Comparison of ENCODE assay signal across 9 cellular contexts in the genomic region with DNA sequence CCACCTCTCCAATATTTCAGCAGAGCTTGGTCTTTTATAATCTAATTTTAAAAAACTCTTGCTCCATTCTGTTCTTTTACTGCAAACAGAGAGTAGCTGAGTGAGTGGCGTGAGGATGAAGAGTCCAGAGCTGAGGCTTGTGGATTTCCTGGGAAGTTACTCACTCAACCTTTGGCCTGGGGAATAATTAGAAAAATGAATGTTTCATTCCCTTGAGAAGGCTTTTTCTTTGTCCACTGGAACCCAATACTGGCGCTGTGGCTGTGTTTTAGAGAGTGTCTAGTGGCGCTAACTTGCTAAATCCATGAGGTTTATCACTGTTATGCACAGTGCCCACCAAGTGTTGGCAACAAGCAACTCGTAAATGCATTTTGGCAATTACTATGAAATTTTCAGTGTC.
DNase-seq lines count a peak whose midpoint lies in the region; ATAC-seq and TF ChIP-seq lines count a peak whose summit lies in the region.
"Had no signal": no experiment of that assay in that cellular context is flagged by ENCODE, and none has a peak within 500 bp of the region (broad histone marks: within the 10 kb centered on the region; RNA-seq: fewer than 3 reads in every experiment).

No MANE protein-coding gene starts in this region.

- TF ChIP-seq CTCF in AG10803 (conservative IDR thresholded peaks at IDR 0.05; ENCODE audit: low read length) (0 out of 2 replicates have a peak, but pooled peaks have one; percentile 10), HCT116 (IDR thresholded peaks at IDR 0.05 in 2 of 3, conservative IDR thresholded peaks at IDR 0.05 in 1 of 3; ENCODE audit: borderline replicate concordance in 1 of 3, insufficient read depth in 1 of 3, low read depth in 2 of 3, low read length in 2 of 3) (no peak), brain microvascular endothelial cell (IDR thresholded peaks at IDR 0.05; ENCODE audit: low read depth, low read length, missing control alignments) (peak; percentile 51), left lung (IDR thresholded peaks at IDR 0.05) (no peak)

- H3K79me2 ChIP-seq in HCT116 (ENCODE audit: insufficient read depth, low read length) = no peaks in the 10 kb centered on the region

- no peaks in the 10 kb centered on the region for H4K20me1 ChIP-seq in HCT116 (ENCODE audit: insufficient read depth)

- H3K9me3 ChIP-seq in HCT116 (ENCODE audit: control insufficient read depth in 1 of 2, insufficient read depth in 1 of 2, low read depth in 1 of 2, low read length in 2 of 2) = no peaks in the 10 kb centered on the region
- no peaks in the 10 kb centered on the region for H3K9me3 ChIP-seq in left lung
- H3K9me3 ChIP-seq: prostate gland had no signal

- no peaks in the 10 kb centered on the region for H3K9me2 ChIP-seq in HCT116 (ENCODE audit: insufficient read depth)

- H3K4me1 ChIP-seq in HCT116 (ENCODE audit: control insufficient read depth in 1 of 2, insufficient read depth in 2 of 2, low read length in 2 of 2) (0 out of 4 replicates have a peak, but pooled peaks cover 0 to 2% of the 10 kb centered on the region in 2 experiments), left lung (peaks cover 5 to 31% of the 10 kb centered on the region in 2 donors)
- H3K4me1 ChIP-seq: prostate gland had no signal

- H3K4me2 ChIP-seq in HCT116 (ENCODE audit: low read length) = no peak overlapping the region

- H3K27me3 ChIP-seq in HCT116 (ENCODE audit: insufficient read depth, low read length) = no peaks in the 10 kb centered on the region
- no peaks in the 10 kb centered on the region for H3K27me3 ChIP-seq in brain microvascular endothelial cell (replicated peaks)
- H3K27me3 ChIP-seq in left lung = no peaks in the 10 kb centered on the region

- in situ Hi-C loops in brain microvascular endothelial cell (cut with HindIII; ENCODE audit: low pct_ligation_motif_present, low sequenced_read_pairs) = loop anchor here (10.0 kb wide), 2 partner anchors 251 to 731 kb away; a partner anchor contains a TSS

- DNase-seq in AG10803 (ENCODE audit: low read depth) (peak; percentile 78), HCT116 (ENCODE audit: low read depth, low spot score) (no peak), brain microvascular endothelial cell (peak; percentile 78), left lung (no peak), NCI-H82 (lab: John Stamatoyannopoulos, UW) (no peak)
- no peak for DNase-seq in activated effector memory CD4-positive, alpha-beta T cell treated with anti-CD3 and anti-CD28 coated beads, Interleukin-2, amount 50 U/mL, for 16 hours

- no TSS peak for BruUV-seq in HCT116 (replicated peaks; lab: Mats Ljungman, UMichigan)

- peak overlapping the region; percentile 93 for H2AFZ ChIP-seq in HCT116 (ENCODE audit: low read depth, low read length, poor library complexity, severe bottlenecking)

- H3K4me3 ChIP-seq in AG10803 (ENCODE audit: low read length) (peak overlapping the region; percentile 38), HCT116 (replicated peaks in 1 of 2; ENCODE audit: low read depth in 1 of 2, low read length in 2 of 2) (no peak overlapping the region), brain microvascular endothelial cell (ENCODE audit: low read depth, low read length) (no peak overlapping the region), left lung (no peak overlapping the region)
- H3K4me3 ChIP-seq: prostate gland had no signal

- POLR2A ChIA-PET in HCT116 (lab: Charles Lee) = no interaction called here

- no peak for TF ChIP-seq RAD21 in HCT116 (IDR thresholded peaks at IDR 0.05; ENCODE audit: low read depth)

- CTCF ChIA-PET in HCT116 (lab: Charles Lee) = interaction anchor here (0.6 to 1.8 kb wide), 4 partner anchors 219 to 644 kb away, joined by 3 to 16 read pairs (median 10); no protein-coding TSS in a partner anchor

- H3K9ac ChIP-seq in HCT116 (ENCODE audit: low read length) = no peak overlapping the region

- H3K36me3 ChIP-seq in HCT116 (ENCODE audit: control insufficient read depth in 1 of 2, insufficient read depth in 2 of 2, low read length in 2 of 2) = no peaks in the 10 kb centered on the region
- H3K36me3 ChIP-seq in brain microvascular endothelial cell (replicated peaks) = no peaks in the 10 kb centered on the region
- no peaks in the 10 kb centered on the region for H3K36me3 ChIP-seq in left lung
- H3K36me3 ChIP-seq: prostate gland had no signal

- intact Hi-C loops in HCT116 (cut with micrococcal nuclease) = loop anchor here (1.0 to 5.0 kb wide), 7 partner anchors 191 to 734 kb away; no protein-coding TSS in a partner anchor
- intact Hi-C loops in left lung (cut with DNase I) = loop anchor here in 1 of 2 donors (5.0 to 10.0 kb wide), 2 partner anchors 334 to 731 kb away; no protein-coding TSS in a partner anchor

- no peak for TF ChIP-seq POLR2A in HCT116 (IDR thresholded peaks at IDR 0.05; ENCODE audit: borderline replicate concordance, extremely low read depth, insufficient read depth, insufficient read length)

- ATAC-seq in HCT116 (no peak), left lung (peak; percentile 12), GM19035 (IDR thresholded peaks at IDR 0.05; ENCODE audit: unreplicated experiment) (no peak), GM18520 (IDR thresholded peaks at IDR 0.05; ENCODE audit: unreplicated experiment) (no peak)

- RAD21 ChIA-PET in HCT116 (lab: Charles Lee; ENCODE audit: low non-redundant PET in 1 of 2, low total read pairs in 2 of 2, uncharacterized antibody in 2 of 2, unreplicated experiment in 2 of 2) = interaction anchor here in 1 of 2 experiments (1.6 kb wide), 1 partner anchor 334 kb away, joined by 3 read pairs; no protein-coding TSS in a partner anchor

- H3K27ac ChIP-seq in HCT116 (ENCODE audit: low read depth, low read length) = no peak overlapping the region
- H3K27ac ChIP-seq in brain microvascular endothelial cell = peak overlapping the region; percentile 98
- no peak overlapping the region for H3K27ac ChIP-seq in left lung
- H3K27ac ChIP-seq: prostate gland had no signal

TF ChIP-seq in HCT116, 20 proteins besides CTCF, POLR2A, EP300 and RAD21:
- no peak for TF ChIP-seq EGR1 (IDR thresholded peaks at IDR 0.05; ENCODE audit: low read depth)
- TF ChIP-seq ELF1 (IDR thresholded peaks at IDR 0.05; ENCODE audit: borderline replicate concordance, low read depth) = no peak
- no peak for TF ChIP-seq TCF7L2 (IDR thresholded peaks at IDR 0.05; ENCODE audit: borderline replicate concordance, extremely low read depth, insufficient read depth, insufficient read length)

Comparison
In these comparisons a context has a peak if more than half of its experiments do, and no peak if none do; other contexts are left out.
1. DNase-seq: peak in AG10803 (single experiment) and brain microvascular endothelial cell (single experiment); none in HCT116 (single experiment), left lung (0 of 2), activated effector memory CD4-positive, alpha-beta T cell treated with anti-CD3 and anti-CD28 coated beads, Interleukin-2, amount 50 U/mL, for 16 hours (single experiment) and NCI-H82 (single experiment).
2. CTCF ChIP-seq: peak in AG10803 (single experiment) and brain microvascular endothelial cell (single experiment); none in HCT116 (0 of 3) and left lung (0 of 2).